ENCODE assay signal across 20 cellular contexts in genomic region chr9:78573669-78574068, GRCh38.
DNase-seq lines count a peak whose midpoint lies in the region; ATAC-seq, FAIRE-seq and TF ChIP-seq lines count a peak whose summit lies in the region.
"Had no signal": no experiment of that assay in that cellular context is flagged by ENCODE, and none has a peak within 500 bp of the region (broad histone marks: within the 10 kb centered on the region; RNA-seq: fewer than 3 reads in every experiment).

No MANE protein-coding gene starts in this region.

- peak; percentile 63 for ATAC-seq in GM23338
- no peak for ATAC-seq in activated CD8-positive, alpha-beta memory T cell treated with anti-CD3 and anti-CD28 coated beads, Interleukin-2, amount 10 ng/mL, durations not matched to agents 7 days and 5 days
- ATAC-seq: A549; CD8-positive, alpha-beta T cell had no signal

- no peaks in the 10 kb centered on the region for H3F3A ChIP-seq in GM23338 (replicated peaks; ENCODE audit: low read depth)

- H3K9me2 ChIP-seq in GM23338 (ENCODE audit: insufficient read depth): no peaks in the 10 kb centered on the region

- H3K27ac ChIP-seq in GM23338 (ENCODE audit: low read depth): no peak overlapping the region
- peak overlapping the region; percentile 28 for H3K27ac ChIP-seq in neuronal stem cell (replicated peaks; ENCODE audit: low read length)
- H3K27ac ChIP-seq: 22Rv1; A549; BLaER1 treated with 17β-estradiol and CSF1 and Interleukin-3, amounts not matched to agents 10 nM and 100 nM; C4-2B had no signal

- H2BK5ac ChIP-seq in neuronal stem cell (ENCODE audit: low read length): no peak overlapping the region

- H3K27me3 Mint-ChIP-seq in GM23338 (ENCODE audit: insufficient read depth, low read depth, poor library complexity): peaks cover 7% of the 10 kb centered on the region
- no peaks in the 10 kb centered on the region for H3K27me3 Mint-ChIP-seq in activated CD8-positive, alpha-beta memory T cell treated with anti-CD3 and anti-CD28 coated beads, Interleukin-2, amount 10 ng/mL, durations not matched to agents 7 days and 5 days

- no peak overlapping the region for H3K4me3 Mint-ChIP-seq in GM23338
- H3K4me3 Mint-ChIP-seq in activated CD8-positive, alpha-beta memory T cell treated with anti-CD3 and anti-CD28 coated beads, Interleukin-2, amount 10 ng/mL, durations not matched to agents 7 days and 5 days: no peak overlapping the region
- H3K4me3 Mint-ChIP-seq: B cell; CD4-positive, alpha-beta T cell; CD8-positive, alpha-beta T cell had no signal

- H3K4me3 ChIP-seq in GM23338: no peak overlapping the region
- H3K4me3 ChIP-seq in neuronal stem cell (ENCODE audit: low read length in 2 of 2): no peak overlapping the region
- H3K4me3 ChIP-seq: A549; BLaER1 treated with 17β-estradiol and CSF1 and Interleukin-3, amounts not matched to agents 10 nM and 100 nM had no signal

- H3K36me3 ChIP-seq in GM23338 (ENCODE audit: insufficient read depth) (no peaks in the 10 kb centered on the region), neuronal stem cell (replicated peaks in 1 of 2; ENCODE audit: control insufficient read depth in 2 of 2, insufficient read depth in 2 of 2, low read length in 2 of 2) (no peaks in the 10 kb centered on the region)
- H3K36me3 ChIP-seq: BLaER1 treated with 17β-estradiol and CSF1 and Interleukin-3, amounts not matched to agents 10 nM and 100 nM had no signal

- no peak overlapping the region for H2AK5ac ChIP-seq in neuronal stem cell (ENCODE audit: low read depth, low read length)

- H3K27me3 ChIP-seq in GM23338 (ENCODE audit: insufficient read depth) (no peaks in the 10 kb centered on the region), neuronal stem cell (ENCODE audit: control insufficient read depth in 3 of 3, insufficient read depth in 3 of 3, low read depth in 1 of 3, low read length in 3 of 3) (no peaks in the 10 kb centered on the region)
- H3K27me3 ChIP-seq: BLaER1 treated with 17β-estradiol and CSF1 and Interleukin-3, amounts not matched to agents 10 nM and 100 nM had no signal

- CTCF ChIA-PET in activated CD8-positive, alpha-beta memory T cell treated with anti-CD3 and anti-CD28 coated beads, Interleukin-2, amount 10 ng/mL, durations not matched to agents 7 days and 5 days (lab: Charles Lee): no interaction called here

- H4K8ac ChIP-seq in neuronal stem cell (ENCODE audit: low read depth, low read length): no peak overlapping the region

- H3K4ac ChIP-seq in neuronal stem cell (ENCODE audit: low read length): no peak overlapping the region

- no peaks in the 10 kb centered on the region for H3K79me1 ChIP-seq in neuronal stem cell (ENCODE audit: low read depth, low read length)

- TF ChIP-seq POLR2A in GM12892 (IDR thresholded peaks at IDR 0.05; ENCODE audit: low read depth, low read length): no peak

- H3K4me1 ChIP-seq in GM23338 (ENCODE audit: insufficient read depth) (peaks cover 32% of the 10 kb centered on the region), neuronal stem cell (ENCODE audit: control insufficient read depth in 2 of 2, insufficient read depth in 1 of 2, low read depth in 1 of 2, low read length in 2 of 2) (peaks cover 0 to 29% of the 10 kb centered on the region in 2 donors)
- H3K4me1 ChIP-seq: A549, Caco-2 had no signal

- H3K79me2 ChIP-seq in GM23338 (replicated peaks; ENCODE audit: insufficient read depth): no peaks in the 10 kb centered on the region

- H3K23ac ChIP-seq in neuronal stem cell (ENCODE audit: low read depth, low read length, poor library complexity): no peak overlapping the region

- H2BK15ac ChIP-seq in neuronal stem cell (ENCODE audit: low read length): no peak overlapping the region

- no peaks in the 10 kb centered on the region for H3K9me3 ChIP-seq in neuronal stem cell (replicated peaks in 1 of 2; ENCODE audit: control insufficient read depth in 2 of 2, insufficient read depth in 1 of 2, low read depth in 1 of 2, low read length in 2 of 2)
- H3K9me3 ChIP-seq: A549; BLaER1 treated with 17β-estradiol and CSF1 and Interleukin-3, amounts not matched to agents 10 nM and 100 nM; Caco-2 had no signal

- no peak for DNase-seq in GM23338 (ENCODE audit: low spot score)
- peak; percentile 29 for DNase-seq in ecto neural progenitor cell (ENCODE audit: low spot score)
- DNase-seq in neuronal stem cell (ENCODE audit: low spot score): no peak
- DNase-seq in GM12892 (ENCODE audit: insufficient read length): no peak
- no peak for DNase-seq in activated CD8-positive, alpha-beta memory T cell treated with anti-CD3 and anti-CD28 coated beads, Interleukin-2, amount 10 ng/mL, durations not matched to agents 7 days and 5 days
- DNase-seq: AML-193; Caco-2; Calu3; CD4-positive, alpha-beta T cell; CD8-positive, alpha-beta T cell; DMS79 treated with DMSO at 0.1 percent for 48 hours; GF-D8 had no signal

- H4K91ac ChIP-seq in neuronal stem cell (ENCODE audit: low read depth, low read length, poor library complexity): no peak overlapping the region

- H3K18ac ChIP-seq in neuronal stem cell (ENCODE audit: low read length): no peak overlapping the region

- no peak for TF ChIP-seq CTCF in GM23338 (conservative IDR thresholded peaks at IDR 0.05; ENCODE audit: low read depth in 2 of 2)

- no peak overlapping the region for H3K9ac ChIP-seq in neuronal stem cell (ENCODE audit: low read depth, low read length, poor library complexity)
- H3K9ac ChIP-seq: BLaER1 treated with 17β-estradiol and CSF1 and Interleukin-3, amounts not matched to agents 10 nM and 100 nM had no signal

- H3K14ac ChIP-seq in neuronal stem cell (ENCODE audit: low read length): no peak overlapping the region

- H2AFZ ChIP-seq in GM23338 (no peak overlapping the region), neuronal stem cell (ENCODE audit: low read length) (no peak overlapping the region)

- FAIRE-seq in GM12892 (lab: Jason Lieb, UNC): no peak
- FAIRE-seq: A549, D721Med, GM12891, GM18507 had no signal

- H3K27ac Mint-ChIP-seq in GM23338: no peak overlapping the region
- no peak overlapping the region for H3K27ac Mint-ChIP-seq in activated CD8-positive, alpha-beta memory T cell treated with anti-CD3 and anti-CD28 coated beads, Interleukin-2, amount 10 ng/mL, durations not matched to agents 7 days and 5 days
- H3K27ac Mint-ChIP-seq: B cell; CD4-positive, alpha-beta T cell; CD8-positive, alpha-beta T cell had no signal

- peaks cover 43% of the 10 kb centered on the region for H3K4me1 Mint-ChIP-seq in GM23338
- H3K4me1 Mint-ChIP-seq in activated CD8-positive, alpha-beta memory T cell treated with anti-CD3 and anti-CD28 coated beads, Interleukin-2, amount 10 ng/mL, durations not matched to agents 7 days and 5 days: no peaks in the 10 kb centered on the region
- H3K4me1 Mint-ChIP-seq: B cell had no signal

- H4K20me1 ChIP-seq in GM23338 (replicated peaks; ENCODE audit: insufficient read depth): no peaks in the 10 kb centered on the region
- H4K20me1 ChIP-seq: BLaER1 treated with 17β-estradiol and CSF1 and Interleukin-3, amounts not matched to agents 10 nM and 100 nM had no signal

- no peak overlapping the region for H2BK120ac ChIP-seq in neuronal stem cell (ENCODE audit: low read depth, low read length)

- no peak overlapping the region for H3K4me2 ChIP-seq in GM23338
- no peak overlapping the region for H3K4me2 ChIP-seq in neuronal stem cell (ENCODE audit: insufficient read depth, low read length, poor library complexity, severe bottlenecking)
- H3K4me2 ChIP-seq: A549; BLaER1 treated with 17β-estradiol and CSF1 and Interleukin-3, amounts not matched to agents 10 nM and 100 nM had no signal

- no CpG with 5 or more reads among the region's 4 CpGs for WGBS in neuronal stem cell (ENCODE audit: extremely low coverage in 2 of 2, insufficient read length in 2 of 2, insufficient replicate concordance in 1 of 2), 2 donors

- no peaks in the 10 kb centered on the region for H3K36me3 Mint-ChIP-seq in GM23338 (ENCODE audit: low read depth)
- no peaks in the 10 kb centered on the region for H3K36me3 Mint-ChIP-seq in activated CD8-positive, alpha-beta memory T cell treated with anti-CD3 and anti-CD28 coated beads, Interleukin-2, amount 10 ng/mL, durations not matched to agents 7 days and 5 days
- H3K36me3 Mint-ChIP-seq: CD8-positive, alpha-beta T cell had no signal

- H3K9me3 Mint-ChIP-seq in GM23338: no peaks in the 10 kb centered on the region
- H3K9me3 Mint-ChIP-seq in activated CD8-positive, alpha-beta memory T cell treated with anti-CD3 and anti-CD28 coated beads, Interleukin-2, amount 10 ng/mL, durations not matched to agents 7 days and 5 days (ENCODE audit: low read depth): no peaks in the 10 kb centered on the region
- H3K9me3 Mint-ChIP-seq: CD4-positive, alpha-beta T cell; CD8-positive, alpha-beta T cell had no signal

- H2BK12ac ChIP-seq in neuronal stem cell (ENCODE audit: low read length): no peak overlapping the region

TF ChIP-seq in GM23338, 12 proteins besides CTCF, POLR2A, EP300 and RAD21 (continues in another document):
- TF ChIP-seq CREB1 (CRISPR knock-in tag; IDR thresholded peaks at IDR 0.05; ENCODE audit: low read depth): no peak
- TF ChIP-seq ZNF331 (CRISPR knock-in tag; IDR thresholded peaks at IDR 0.05; ENCODE audit: low read depth): no peak
- no peak for TF ChIP-seq EZH2phosphoT487 (IDR thresholded peaks at IDR 0.05; ENCODE audit: unreplicated experiment)
- TF ChIP-seq POLR2AphosphoS5 (IDR thresholded peaks at IDR 0.05; ENCODE audit: low read depth): no peak
- TF ChIP-seq ZNF114 (CRISPR knock-in tag; IDR thresholded peaks at IDR 0.05): no peak
